ENCODE assay signal across 1 cellular context in genomic region chr7:36984051-36984492, GRCh38.
A peak's percentile ranks its signal among the peaks of the same experiment; 100 is the strongest.
TF ChIP-seq lines count a peak whose summit lies in the region.

No MANE protein-coding gene starts in this region.

TF ChIP-seq in HepG2, 621 proteins besides CTCF, POLR2A, EP300 and RAD21 (continued from another document and continues in another):
- TF ChIP-seq ZNF280D (CRISPR knock-in tag; IDR thresholded peaks at IDR 0.05) (0 out of 2 replicates have a peak, but pooled peaks have one; percentile 69), ZNF749 (CRISPR knock-in tag; IDR thresholded peaks at IDR 0.05; ENCODE audit: borderline replicate concordance) (peak; percentile 29; the same call in 1 of the 2 replicates), ZNF605 (CRISPR knock-in tag; IDR thresholded peaks at IDR 0.05) (0 out of 2 replicates have a peak, but pooled peaks have one; percentile 30), ZFP41 (CRISPR knock-in tag; IDR thresholded peaks at IDR 0.05; ENCODE audit: borderline replicate concordance) (no peak), ZNF761 (CRISPR knock-in tag; conservative IDR thresholded peaks at IDR 0.05) (no peak), SALL1 (CRISPR knock-in tag; IDR thresholded peaks at IDR 0.05) (peak; percentile 80), RCOR2 (CRISPR knock-in tag; IDR thresholded peaks at IDR 0.05) (peak; percentile 24; the same call in 1 of the 2 replicates), FOXA3 (CRISPR knock-in tag; IDR thresholded peaks at IDR 0.05) (0 out of 2 replicates have a peak, but pooled peaks have one; percentile 44), YEATS4 (CRISPR knock-in tag; IDR thresholded peaks at IDR 0.05; ENCODE audit: borderline replicate concordance) (0 out of 2 replicates have a peak, but pooled peaks have one; percentile 32), ZNF350 (CRISPR knock-in tag; IDR thresholded peaks at IDR 0.05; ENCODE audit: borderline replicate concordance, low read depth) (peak; percentile 39; the same call in 1 of the 2 replicates), ASH2L (IDR thresholded peaks at IDR 0.05; ENCODE audit: insufficient read length, low read depth, low read length) (peak; percentile 24), ZNF598 (CRISPR knock-in tag; IDR thresholded peaks at IDR 0.05; ENCODE audit: borderline replicate concordance) (no peak), HNRNPK (IDR thresholded peaks at IDR 0.05; ENCODE audit: low read depth, low read length, poor library complexity, severe bottlenecking) (no peak), RXRB (CRISPR knock-in tag; IDR thresholded peaks at IDR 0.05; ENCODE audit: borderline replicate concordance) (peak; percentile 82), CENPX (CRISPR knock-in tag; IDR thresholded peaks at IDR 0.05) (no peak), GATAD2A (CRISPR knock-in tag; IDR thresholded peaks at IDR 0.05) (peak; percentile 51; the same call in 1 of the 2 replicates), ISL2 (CRISPR knock-in tag; IDR thresholded peaks at IDR 0.05) (peak; percentile 75; the same call in 1 of the 2 replicates), HOXA9 (CRISPR knock-in tag; IDR thresholded peaks at IDR 0.05; ENCODE audit: borderline replicate concordance) (no peak), STAG1 (CRISPR knock-in tag; IDR thresholded peaks at IDR 0.05) (peak; percentile 5; the same call in 1 of the 2 replicates), ZNF543 (CRISPR knock-in tag; IDR thresholded peaks at IDR 0.05) (no peak), PAXIP1 (CRISPR knock-in tag; conservative IDR thresholded peaks at IDR 0.05) (peak; percentile 55), FOXO1 (CRISPR knock-in tag; IDR thresholded peaks at IDR 0.05) (peak; percentile 49; the same call in 1 of the 2 replicates), ZNF24 (IDR thresholded peaks at IDR 0.05) (no peak), ELF3 (CRISPR knock-in tag; IDR thresholded peaks at IDR 0.05) (peak; percentile 31; the same call in 1 of the 2 replicates), ZGPAT (CRISPR knock-in tag; IDR thresholded peaks at IDR 0.05) (peak; percentile 26; the same call in 1 of the 2 replicates), RAD51 (IDR thresholded peaks at IDR 0.05; ENCODE audit: borderline replicate concordance) (no peak), ZNF768 (CRISPR knock-in tag; IDR thresholded peaks at IDR 0.05) (peak; percentile 24; the same call in 1 of the 2 replicates), CREB1 (IDR thresholded peaks at IDR 0.05) (no peak), CREB1 (CRISPR knock-in tag; IDR thresholded peaks at IDR 0.05) (0 out of 2 replicates have a peak, but pooled peaks have one; percentile 19), ZNF574 (CRISPR knock-in tag; IDR thresholded peaks at IDR 0.05) (0 out of 2 replicates have a peak, but pooled peaks have one; percentile 25), BRF2 (CRISPR knock-in tag; IDR thresholded peaks at IDR 0.05) (no peak), TEF (CRISPR knock-in tag; IDR thresholded peaks at IDR 0.05) (no peak), ZNF180 (CRISPR knock-in tag; IDR thresholded peaks at IDR 0.05; ENCODE audit: borderline replicate concordance, low read depth) (no peak), TFAP4 (IDR thresholded peaks at IDR 0.05; ENCODE audit: borderline replicate concordance, low read depth) (peak; percentile 65; the same call in 1 of the 2 replicates), NR2F6 (IDR thresholded peaks at IDR 0.05) (peak; percentile 89), NR2F6 (CRISPR knock-in tag; IDR thresholded peaks at IDR 0.05) (peak; percentile 95), ZSCAN21 (CRISPR knock-in tag; IDR thresholded peaks at IDR 0.05; ENCODE audit: borderline replicate concordance) (peak; percentile 41; the same call in 1 of the 2 replicates), ARID5B (CRISPR knock-in tag; IDR thresholded peaks at IDR 0.05) (peak; percentile 84), ARNT (IDR thresholded peaks at IDR 0.05) (no peak), ETV6 (CRISPR knock-in tag; conservative IDR thresholded peaks at IDR 0.05) (no peak), HOXA3 (CRISPR knock-in tag; IDR thresholded peaks at IDR 0.05) (peak; percentile 25; the same call in 1 of the 2 replicates), ZFP1 (CRISPR knock-in tag; IDR thresholded peaks at IDR 0.05) (no peak), ZNF326 (CRISPR knock-in tag; IDR thresholded peaks at IDR 0.05; ENCODE audit: borderline replicate concordance) (no peak), ZNF333 (CRISPR knock-in tag; IDR thresholded peaks at IDR 0.05; ENCODE audit: borderline replicate concordance) (no peak), ZMYM3 (CRISPR knock-in tag; IDR thresholded peaks at IDR 0.05) (0 out of 2 replicates have a peak, but pooled peaks have one; percentile 43), TRIM24 (CRISPR knock-in tag; IDR thresholded peaks at IDR 0.05) (no peak), BCL6 (CRISPR knock-in tag; IDR thresholded peaks at IDR 0.05) (peak; percentile 67), GABPA (IDR thresholded peaks at IDR 0.05; ENCODE audit: low read depth, low read length) (no peak), GABPA (CRISPR knock-in tag; IDR thresholded peaks at IDR 0.05; ENCODE audit: low read depth) (no peak), NPAS2 (CRISPR knock-in tag; IDR thresholded peaks at IDR 0.05; ENCODE audit: borderline replicate concordance) (no peak), CBX5 (CRISPR knock-in tag; IDR thresholded peaks at IDR 0.05; ENCODE audit: borderline replicate concordance) (peak; percentile 68; the same call in 1 of the 2 replicates), TBX2 (CRISPR knock-in tag; IDR thresholded peaks at IDR 0.05; ENCODE audit: borderline replicate concordance) (peak; percentile 77)
